ENCODE assay signal across 16 cellular contexts in the genomic region with DNA sequence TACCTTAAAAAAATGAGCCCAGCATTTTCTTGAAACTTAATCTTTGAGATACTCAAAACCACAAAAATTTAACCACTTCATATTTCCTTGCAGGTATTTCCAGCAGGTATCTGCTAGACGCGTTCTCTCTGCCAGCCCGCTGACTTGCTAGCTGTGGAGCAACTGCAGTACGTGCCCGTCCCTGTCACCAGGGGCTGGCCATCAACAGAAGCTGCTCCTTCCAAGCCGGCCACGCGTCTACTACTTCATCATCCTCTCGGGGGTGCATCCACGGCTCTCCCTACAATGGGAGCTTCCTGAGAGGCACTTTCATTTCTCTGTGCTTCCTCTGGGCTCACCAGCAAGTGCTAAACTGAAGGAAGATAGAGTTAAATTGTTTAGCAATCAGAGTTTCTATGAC.
"Had no signal": no experiment of that assay in that cellular context is flagged by ENCODE, and none has a peak within 500 bp of the region (broad histone marks: within the 10 kb centered on the region; RNA-seq: fewer than 3 reads in every experiment).

No MANE protein-coding gene starts in this region.

- H3K36me3 ChIP-seq: brain microvascular endothelial cell had no signal

- H3K27ac Mint-ChIP-seq: natural killer cell treated with Interleukin-12 subunit alpha and Interleukin-12 subunit beta and Interleukin-15 and Interleukin-18, amount 100 ng/mL, for 72 hours had no signal

- H3K27me3 ChIP-seq: brain microvascular endothelial cell, esophagus squamous epithelium, heart right ventricle, tibial nerve had no signal

- H3K27me3 Mint-ChIP-seq: central memory CD8-positive, alpha-beta T cell; natural killer cell treated with Interleukin-12 subunit alpha and Interleukin-12 subunit beta and Interleukin-15 and Interleukin-18, amount 100 ng/mL, for 72 hours had no signal

- H3K9me3 Mint-ChIP-seq: central memory CD8-positive, alpha-beta T cell; immature natural killer cell; natural killer cell treated with Interleukin-12 subunit alpha and Interleukin-12 subunit beta and Interleukin-15 and Interleukin-18, amount 100 ng/mL, for 72 hours had no signal

- H3K9me3 ChIP-seq: esophagus squamous epithelium had no signal

- H3K4me3 ChIP-seq: coronary artery, esophagus squamous epithelium, heart right ventricle, tibial nerve had no signal

- ATAC-seq: heart right ventricle; natural killer cell treated with Interleukin-12 subunit alpha and Interleukin-12 subunit beta and Interleukin-15 and Interleukin-18, amount 100 ng/mL, for 72 hours; SK-N-SH treated with all-trans-retinoic acid at 6 μM for 48 hours had no signal

- DNase-seq: activated CD4-positive, alpha-beta T cell treated with anti-CD3 and anti-CD28 coated beads, Interleukin-2, amount 50 U/mL, for 1 hour; anterior cingulate cortex; brain microvascular endothelial cell; effector CD8-positive, alpha-beta T cell; esophagus squamous epithelium; heart right ventricle; immature natural killer cell; mesenchymal stem cell; retina; stimulated activated naive CD4-positive, alpha-beta T cell treated with Interleukin-2 at 50 U/mL for 16 hours; T1000 had no signal

- H3K4me1 ChIP-seq: tibial nerve had no signal

- H3K4me3 Mint-ChIP-seq: central memory CD8-positive, alpha-beta T cell; immature natural killer cell; natural killer cell treated with Interleukin-12 subunit alpha and Interleukin-12 subunit beta and Interleukin-15 and Interleukin-18, amount 100 ng/mL, for 72 hours had no signal

- H3K27ac ChIP-seq: brain microvascular endothelial cell, coronary artery, esophagus squamous epithelium, heart right ventricle, tibial nerve had no signal
